ENCODE assay signal across 1 cellular context in genomic region chr2:171160119-171160629, GRCh38.
TF ChIP-seq lines count a peak whose summit lies in the region.

No MANE protein-coding gene starts in this region.

TF ChIP-seq in K562, 482 proteins besides CTCF, POLR2A, EP300 and RAD21 (continued from another document):
- TF ChIP-seq LCOR (CRISPR knock-in tag; IDR thresholded peaks at IDR 0.05): peak; percentile 81; the same call in 1 of the 2 replicates
- no peak for TF ChIP-seq SMAD2 (IDR thresholded peaks at IDR 0.05; ENCODE audit: low read depth, low read length)
- TF ChIP-seq MTA3 (IDR thresholded peaks at IDR 0.05; ENCODE audit: borderline replicate concordance): 0 out of 2 replicates have a peak, but pooled peaks have one; percentile 27
- no peak for TF ChIP-seq MAX (CRISPR knock-in tag; IDR thresholded peaks at IDR 0.05)
